Comparison of ENCODE assay signal across 16 cellular contexts in genomic region chr6:35018184-35018523, GRCh38.
DNase-seq lines count a peak whose midpoint lies in the region; ATAC-seq and TF ChIP-seq lines count a peak whose summit lies in the region.
"Had no signal": no experiment of that assay in that cellular context is flagged by ENCODE, and none has a peak within 500 bp of the region (broad histone marks: within the 10 kb centered on the region; RNA-seq: fewer than 3 reads in every experiment).

No MANE protein-coding gene starts in this region.

- peaks cover 62% of the 10 kb centered on the region for H3K4me1 Mint-ChIP-seq in chondrocyte (ENCODE audit: low read depth)
- H3K4me1 Mint-ChIP-seq: B cell; central memory CD8-positive, alpha-beta T cell; naive B cell had no signal

- no peaks in the 10 kb centered on the region for H3K9me3 Mint-ChIP-seq in chondrocyte (ENCODE audit: low read depth)
- H3K9me3 Mint-ChIP-seq: central memory CD8-positive, alpha-beta T cell; naive B cell had no signal

- H3K4me2 ChIP-seq in parathyroid adenoma (ENCODE audit: low read length) = no peak overlapping the region

- no peaks in the 10 kb centered on the region for H3K79me2 ChIP-seq in parathyroid adenoma

- H3K4me3 Mint-ChIP-seq in chondrocyte (ENCODE audit: unreplicated experiment) = peak overlapping the region; percentile 78
- H3K4me3 Mint-ChIP-seq: B cell; central memory CD8-positive, alpha-beta T cell; naive B cell had no signal

- H3K36me3 ChIP-seq in right atrium auricular region (no peaks in the 10 kb centered on the region), parathyroid adenoma (ENCODE audit: control insufficient read depth, insufficient read depth, low read length) (no peaks in the 10 kb centered on the region), tibial nerve (no peaks in the 10 kb centered on the region)
- H3K36me3 ChIP-seq: SJSA1 had no signal

- H3K27me3 ChIP-seq in right atrium auricular region (no peaks in the 10 kb centered on the region), parathyroid adenoma (ENCODE audit: control insufficient read depth, insufficient read depth, low read length) (no peaks in the 10 kb centered on the region), tibial nerve (no peaks in the 10 kb centered on the region)
- H3K27me3 ChIP-seq: SJSA1 had no signal

- peak in 1 of 2 donors; percentile 67 for TF ChIP-seq EP300 in tibial nerve (IDR thresholded peaks at IDR 0.05)

- H3K36me3 Mint-ChIP-seq in chondrocyte (ENCODE audit: low read depth) = peaks cover 5% of the 10 kb centered on the region

- H3K4me1 ChIP-seq in right atrium auricular region (peaks cover 0 to 88% of the 10 kb centered on the region in 2 donors), parathyroid adenoma (no peaks in the 10 kb centered on the region), tibial nerve (peaks cover 0 to 95% (median 42%) of the 10 kb centered on the region in 4 donors)

- no peak overlapping the region for H3K9ac ChIP-seq in parathyroid adenoma

- TF ChIP-seq POLR2A in tibial nerve (IDR thresholded peaks at IDR 0.05) = no peak

- no peaks in the 10 kb centered on the region for H3K27me3 Mint-ChIP-seq in chondrocyte (ENCODE audit: low read depth)
- H3K27me3 Mint-ChIP-seq: B cell; central memory CD8-positive, alpha-beta T cell; naive B cell had no signal

- no peak overlapping the region for H2AFZ ChIP-seq in parathyroid adenoma

- ATAC-seq in HG02840 (IDR thresholded peaks at IDR 0.05; ENCODE audit: low FRiP score, unreplicated experiment) = no peak
- no peak for ATAC-seq in HG03139 (IDR thresholded peaks at IDR 0.05; ENCODE audit: unreplicated experiment)

- H3K9me3 ChIP-seq in right atrium auricular region = no peaks in the 10 kb centered on the region
- no peaks in the 10 kb centered on the region for H3K9me3 ChIP-seq in parathyroid adenoma (ENCODE audit: control insufficient read depth, low read length)
- H3K9me3 ChIP-seq in tibial nerve = no peaks in the 10 kb centered on the region
- H3K9me3 ChIP-seq: SJSA1 had no signal

- H3K27ac ChIP-seq in right atrium auricular region (peak overlapping the region; percentile 90 to 96), parathyroid adenoma (peak overlapping the region; percentile 55), tibial nerve (peak overlapping the region; percentile 90 to 98 (median 94))
- H3K27ac ChIP-seq: SJSA1 had no signal

- H3K4me3 ChIP-seq in right atrium auricular region = peak overlapping the region; percentile 43 to 56
- H3K4me3 ChIP-seq in parathyroid adenoma (ENCODE audit: low read depth, low read length) = no peak overlapping the region
- H3K4me3 ChIP-seq in tibial nerve = peak overlapping the region; percentile 27 to 60 (median 44)
- H3K4me3 ChIP-seq: SJSA1 had no signal

- 44 to 52% methylated on average over 2 of the region's 2 CpGs for WGBS in tibial nerve, 2 donors

- no peak for DNase-seq in chondrocyte (ENCODE audit: low spot score)
- DNase-seq in right atrium auricular region (ENCODE audit: low spot score) = no peak
- no peak for DNase-seq in tibial nerve (ENCODE audit: low spot score in 2 of 2)
- DNase-seq in T-helper 2 cell = no peak
- no peak for DNase-seq in activated CD4-positive, alpha-beta T cell treated with anti-CD3 and anti-CD28 coated beads for 1 hour
- DNase-seq: activated naive CD4-positive, alpha-beta T cell treated with Interleukin-2 at 50 U/mL for 16 hours; DMS53; naive B cell; NCI-H2081 treated with DMSO at 0.1 percent for 48 hours; stimulated activated CD4-positive, alpha-beta T cell treated with anti-CD3 and anti-CD28 coated beads, Interleukin-12 subunit alpha, Interleukin-12 subunit beta, amount 100 ng/mL, for 4 hours had no signal

- TF ChIP-seq CTCF in chondrocyte (IDR thresholded peaks at IDR 0.05) (no peak), right atrium auricular region (IDR thresholded peaks at IDR 0.05) (no peak), parathyroid adenoma (IDR thresholded peaks at IDR 0.05) (no peak), tibial nerve (IDR thresholded peaks at IDR 0.05) (no peak)

- H3K27ac Mint-ChIP-seq in chondrocyte (ENCODE audit: unreplicated experiment) = peak overlapping the region; percentile 97
- H3K27ac Mint-ChIP-seq: B cell had no signal
